Comparison of ENCODE assay signal across 8 cellular contexts in the genomic region with DNA sequence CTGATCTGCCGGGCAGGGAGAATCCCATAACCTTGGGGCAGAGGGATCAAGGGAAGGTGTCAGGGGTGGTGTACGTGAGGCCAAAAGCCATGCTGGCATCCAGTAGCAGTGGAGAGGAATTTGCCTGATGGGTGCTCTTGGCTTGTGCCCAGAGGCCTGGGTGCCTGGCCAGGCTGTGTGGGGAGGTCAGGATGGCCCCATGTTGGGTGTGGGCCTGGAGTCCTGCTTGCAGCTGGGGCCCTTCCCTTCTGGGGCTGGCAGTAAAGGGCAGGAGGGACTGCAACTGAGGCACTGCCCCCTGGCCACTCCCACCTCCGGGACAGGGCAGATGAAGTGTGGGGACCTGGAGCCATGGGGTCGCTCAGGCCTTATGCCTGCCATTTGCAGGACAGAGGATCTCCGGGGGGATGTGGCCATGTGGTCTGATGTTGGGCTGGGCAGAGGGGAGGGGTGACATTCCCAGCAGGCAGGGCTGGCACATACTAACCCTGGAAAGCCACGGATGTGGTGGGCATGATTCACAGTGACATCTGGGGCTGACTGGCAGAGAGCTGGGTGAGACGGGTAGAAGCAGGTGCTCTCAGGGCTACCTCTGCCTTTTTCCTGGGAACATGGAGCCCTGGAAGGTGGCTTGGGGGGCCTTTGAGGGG. TPM values are rescaled to one million over a fixed set of nuclear protein-coding genes. Genes with fewer than 3 reads are reported as not detected.
DNase-seq lines count a peak whose midpoint lies in the region; ATAC-seq and TF ChIP-seq lines count a peak whose summit lies in the region.

No MANE protein-coding gene starts in this region.

- no peak overlapping the region for H3K4me2 ChIP-seq in mammary epithelial cell (ENCODE audit: insufficient read depth, low read depth, low read length)

- dilution Hi-C loops in mammary epithelial cell (cut with HindIII; ENCODE audit: low sequenced_read_pairs): no loop called here

- H3K4me3 ChIP-seq in mammary epithelial cell (replicated peaks in 1 of 3; ENCODE audit: insufficient read depth in 1 of 3, low read depth in 2 of 3, low read length in 3 of 3): no peak overlapping the region
- peak overlapping the region; percentile 4 for H3K4me3 ChIP-seq in psoas muscle
- H3K4me3 ChIP-seq in prostate gland: no peak overlapping the region

- H3K36me3 ChIP-seq in mammary epithelial cell (ENCODE audit: insufficient read depth, low read length) (no peaks in the 10 kb centered on the region), psoas muscle (ENCODE audit: insufficient read depth in 1 of 2, low read depth in 1 of 2) (no peaks in the 10 kb centered on the region), prostate gland (no peaks in the 10 kb centered on the region)

- CTCF ChIA-PET in RWPE1 (lab: Yijun Ruan, JAX) (interaction anchor here (0.6 to 1.6 kb wide), 3 partner anchors 11 to 429 kb away, joined by 3 to 7 read pairs (median 4); no protein-coding TSS in a partner anchor), mammary epithelial cell (lab: Charles Lee; ENCODE audit: low non-redundant PET) (interaction anchor here (0.8 kb wide), 1 partner anchor 90 kb away, joined by 3 read pairs; the partner anchor contains the start of gene ACBD4)

- H3K9me3 ChIP-seq in mammary epithelial cell (replicated peaks; ENCODE audit: insufficient read depth, low read length): no peaks in the 10 kb centered on the region
- H3K9me3 ChIP-seq in psoas muscle: no peaks in the 10 kb centered on the region
- H3K9me3 ChIP-seq in prostate gland: no peaks in the 10 kb centered on the region

- no peak for TF ChIP-seq POLR2A in prostate gland (IDR thresholded peaks at IDR 0.05)

- 61% methylated on average over 6 of the region's 7 CpGs for WGBS in mammary epithelial cell (ENCODE audit: low coverage, missing lambda C conversion rate)
- WGBS in psoas muscle, 3 donors: 53 to 59% (median 55%) methylated on average over 7 of the region's 7 CpGs
- 86% methylated on average over 7 of the region's 7 CpGs for WGBS in prostate gland

- POLR2A ChIA-PET in RWPE1 (lab: Yijun Ruan, JAX; ENCODE audit: low non-redundant PET): no interaction called here

- intact Hi-C loops in mammary epithelial cell (cut with micrococcal nuclease) (no loop called here), psoas muscle (cut with DNase I) (loop anchor here in 1 of 2 donors (2.0 kb wide), 1 partner anchor 18 kb away; no protein-coding TSS in a partner anchor), prostate gland (cut with DNase I) (no loop called here)

- H3K4me1 ChIP-seq in mammary epithelial cell (ENCODE audit: insufficient read depth, low read length) (peaks cover 52% of the 10 kb centered on the region), psoas muscle (peaks cover 18% of the 10 kb centered on the region), prostate gland (replicated peaks) (no peaks in the 10 kb centered on the region)

- H3K79me2 ChIP-seq in mammary epithelial cell (ENCODE audit: insufficient read depth, low read length): no peaks in the 10 kb centered on the region

- DNase-seq in GDM1 (lab: John Stamatoyannopoulos, UW) (peak; percentile 56), RWPE1 (ENCODE audit: low spot score) (no peak), mammary epithelial cell (peak; percentile 60), psoas muscle (peak in 1 of 2 donors; percentile 48), NCI-H187 (lab: John Stamatoyannopoulos, UW) (no peak), prostate gland (ENCODE audit: low spot score) (no peak)

- TF ChIP-seq CTCF in RWPE1 (conservative IDR thresholded peaks at IDR 0.05; ENCODE audit: low read depth) (no peak), mammary epithelial cell (conservative IDR thresholded peaks at IDR 0.05 in 1 of 2, IDR thresholded peaks at IDR 0.05 in 1 of 2; ENCODE audit: extremely low read depth in 1 of 2, insufficient read depth in 1 of 2, low read depth in 1 of 2, low read length in 2 of 2) (no peak), psoas muscle (IDR thresholded peaks at IDR 0.05) (no peak), prostate gland (IDR thresholded peaks at IDR 0.05) (no peak)

- H3K27ac ChIP-seq in RWPE1 (peak overlapping the region; percentile 94), mammary epithelial cell (ENCODE audit: insufficient read depth, low read depth, low read length) (peak overlapping the region; percentile 16), psoas muscle (peak overlapping the region; percentile 9), prostate gland (no peak overlapping the region)

- in situ Hi-C loops in mammary epithelial cell (cut with MboI; ENCODE audit: low sequenced_read_pairs in 2 of 2): no loop called here

- BruUV-seq in mammary epithelial cell (replicated peaks; lab: Mats Ljungman, UMichigan): no TSS peak

- no peaks in the 10 kb centered on the region for H4K20me1 ChIP-seq in mammary epithelial cell (ENCODE audit: insufficient read depth, low read length)

- peak overlapping the region; percentile 18 for H2AFZ ChIP-seq in mammary epithelial cell (ENCODE audit: low read depth, low read length)

- ATAC-seq in psoas muscle (peak in 3 of 4 donors; percentile 52 to 59 (median 53)), GM21447 (IDR thresholded peaks at IDR 0.05; ENCODE audit: unreplicated experiment) (no peak), GM21528 (IDR thresholded peaks at IDR 0.05; ENCODE audit: low FRiP score, unreplicated experiment) (no peak)

- H3K27me3 ChIP-seq in mammary epithelial cell (ENCODE audit: insufficient read depth, low read length) (no peaks in the 10 kb centered on the region), psoas muscle (ENCODE audit: insufficient read depth in 3 of 3, low read length in 2 of 3) (peaks cover 0 to 13% (median 8%) of the 10 kb centered on the region in 3 donors), prostate gland (replicated peaks; ENCODE audit: insufficient read depth) (no peaks in the 10 kb centered on the region)

- no peak overlapping the region for H3K9ac ChIP-seq in mammary epithelial cell (ENCODE audit: insufficient read depth, low read length)

RNA-seq across cellular contexts. Expression of gene FMNL1, which starts 3.5 kb away (rescaled TPM):
- 1 to 10 TPM; 1.5 to 3.5 TPM for total RNA-seq in mammary epithelial cell
- polyA plus RNA-seq in mammary epithelial cell: 2.0 TPM
- polyA minus RNA-seq in mammary epithelial cell: 8.4 TPM
- total RNA-seq in psoas muscle: 1 to 10 TPM; 5.4 to 6.5 (median 6.0) TPM
- polyA plus RNA-seq in psoas muscle: 1 to 10 TPM; 1.8 to 2.4 (median 2.3) TPM
- 10 to 100 TPM in 1 of 2 donors, 1 to 10 TPM in 1; 3.6 to 12.2 TPM for total RNA-seq in prostate gland

RNA-seq across cellular contexts. Expression of gene SPATA32, which starts 36.7 kb away (rescaled TPM):
- total RNA-seq in mammary epithelial cell (under 1 TPM in 1 of 2 donors, not detected in 1; 0.21 TPM), psoas muscle (under 1 TPM in 1 of 4 donors, not detected in 3; 0.11 TPM), prostate gland (1 to 10 TPM in 1 of 2 donors, not detected in 1; 3.2 TPM)
- polyA plus RNA-seq in mammary epithelial cell (not detected), psoas muscle (not detected)
- polyA minus RNA-seq in mammary epithelial cell: not detected

Comparison
In these comparisons a context has a peak if more than half of its experiments do, and no peak if none do; other contexts are left out.
1. DNase-seq: peak in GDM1 (single experiment) and mammary epithelial cell (single experiment); none in RWPE1 (single experiment), NCI-H187 (0 of 2) and prostate gland (single experiment).
2. H3K27ac ChIP-seq: peak in RWPE1 (single experiment), mammary epithelial cell (single experiment) and psoas muscle (single experiment); none in prostate gland (0 of 2).
3. ATAC-seq: peak in psoas muscle (3 of 4); none in GM21447 (single experiment) and GM21528 (single experiment).